ENCODE assay signal across 36 cellular contexts in the genomic region with DNA sequence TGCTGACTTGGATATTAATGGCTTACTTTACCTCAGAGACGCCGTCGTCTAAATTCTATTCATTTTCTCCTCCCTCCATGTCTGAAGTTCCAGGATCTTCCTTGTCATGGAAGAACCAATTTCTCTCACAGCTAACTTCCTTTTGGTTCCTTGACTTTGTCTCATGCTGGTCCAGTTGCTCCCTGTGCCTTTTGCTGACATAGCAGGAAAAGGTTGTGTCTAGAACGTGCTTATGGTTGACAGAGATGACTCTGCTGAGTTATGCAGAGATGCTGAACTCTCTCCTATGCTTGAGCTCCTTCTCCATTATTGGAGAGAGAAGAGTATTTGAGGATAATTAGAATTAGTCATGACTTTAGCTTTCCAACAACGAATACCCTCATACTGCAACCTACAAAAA.
"Had no signal": no experiment of that assay in that cellular context is flagged by ENCODE, and none has a peak within 500 bp of the region (broad histone marks: within the 10 kb centered on the region; RNA-seq: fewer than 3 reads in every experiment).

No MANE protein-coding gene starts in this region.

- H3K4me3 ChIP-seq: MG63 had no signal

- DNase-seq: Karpas-422, Kasumi-1, MG63, MM.1S, MV-4-11, NCI-H1048, NCI-H1092, NCI-H1092 treated with DMSO at 0.1 percent for 48 hours, NCI-H1105, NCI-H1105 treated with DMSO at 0.1 percent for 48 hours, NCI-H1417, NCI-H1417 treated with DMSO at 0.1 percent for 48 hours, NCI-H1436, NCI-H1436 treated with DMSO at 0.1 percent for 48 hours, NCI-H146, NCI-H1694, NCI-H1694 treated with DMSO at 0.1 percent for 48 hours, NCI-H187, NCI-H187 treated with DMSO at 0.1 percent for 48 hours, NCI-H1930, NCI-H2029, NCI-H2029 treated with DMSO at 0.1 percent for 48 hours, NCI-H2081, NCI-H2081 treated with DMSO at 0.1 percent for 48 hours, NCI-H2107, NCI-H2171, NCI-H2171 treated with DMSO at 0.1 percent for 48 hours, NCI-H2227 treated with DMSO at 0.1 percent for 48 hours, NCI-H226, NCI-H345, NCI-H446, NCI-H446 treated with DMSO at 0.1 percent for 48 hours, NCI-H510A, NCI-H510A treated with DMSO at 0.1 percent for 48 hours, NCI-H524, NCI-H524 treated with DMSO at 0.1 percent for 48 hours had no signal

- H3K27me3 ChIP-seq: MG63 had no signal

- H3K36me3 ChIP-seq: MG63 had no signal
